Comparison of ENCODE assay signal across 1 cellular context in genomic region chr16:19666451-19666850, GRCh38.
TF ChIP-seq lines count a peak whose summit lies in the region.

No MANE protein-coding gene starts in this region.

TF ChIP-seq in SK-N-SH treated with all-trans-retinoic acid at 6 μM for 48 hours, 23 proteins besides CTCF, POLR2A, EP300 and RAD21 (continued from another document):
- TF ChIP-seq PATZ1 (CRISPR knock-in tag; IDR thresholded peaks at IDR 0.05; ENCODE audit: borderline replicate concordance) = no peak
- TF ChIP-seq OSR1 (CRISPR knock-in tag; IDR thresholded peaks at IDR 0.05) = no peak
- no peak for TF ChIP-seq ISL1 (CRISPR knock-in tag; IDR thresholded peaks at IDR 0.05)
- no peak for TF ChIP-seq ZFP3 (CRISPR knock-in tag; IDR thresholded peaks at IDR 0.05)
- no peak for TF ChIP-seq POU6F1 (CRISPR knock-in tag; IDR thresholded peaks at IDR 0.05; ENCODE audit: borderline replicate concordance, low read depth)
- no peak for TF ChIP-seq CSRNP3 (CRISPR knock-in tag; IDR thresholded peaks at IDR 0.05)
- no peak for TF ChIP-seq ZC3H10 (CRISPR knock-in tag; IDR thresholded peaks at IDR 0.05)
- TF ChIP-seq ARNTL (CRISPR knock-in tag; IDR thresholded peaks at IDR 0.05; ENCODE audit: borderline replicate concordance, low read depth) = no peak
- TF ChIP-seq SNAI2 (CRISPR knock-in tag; IDR thresholded peaks at IDR 0.05) = no peak
- no peak for TF ChIP-seq ZFP30 (CRISPR knock-in tag; IDR thresholded peaks at IDR 0.05)
- no peak for TF ChIP-seq ZNF8 (CRISPR knock-in tag; IDR thresholded peaks at IDR 0.05)
- no peak for TF ChIP-seq ZNF70 (CRISPR knock-in tag; IDR thresholded peaks at IDR 0.05)
- TF ChIP-seq PPARA (CRISPR knock-in tag; IDR thresholded peaks at IDR 0.05; ENCODE audit: borderline replicate concordance) = no peak
